7 cellular contexts compared by ENCODE assay signal in the genomic region with DNA sequence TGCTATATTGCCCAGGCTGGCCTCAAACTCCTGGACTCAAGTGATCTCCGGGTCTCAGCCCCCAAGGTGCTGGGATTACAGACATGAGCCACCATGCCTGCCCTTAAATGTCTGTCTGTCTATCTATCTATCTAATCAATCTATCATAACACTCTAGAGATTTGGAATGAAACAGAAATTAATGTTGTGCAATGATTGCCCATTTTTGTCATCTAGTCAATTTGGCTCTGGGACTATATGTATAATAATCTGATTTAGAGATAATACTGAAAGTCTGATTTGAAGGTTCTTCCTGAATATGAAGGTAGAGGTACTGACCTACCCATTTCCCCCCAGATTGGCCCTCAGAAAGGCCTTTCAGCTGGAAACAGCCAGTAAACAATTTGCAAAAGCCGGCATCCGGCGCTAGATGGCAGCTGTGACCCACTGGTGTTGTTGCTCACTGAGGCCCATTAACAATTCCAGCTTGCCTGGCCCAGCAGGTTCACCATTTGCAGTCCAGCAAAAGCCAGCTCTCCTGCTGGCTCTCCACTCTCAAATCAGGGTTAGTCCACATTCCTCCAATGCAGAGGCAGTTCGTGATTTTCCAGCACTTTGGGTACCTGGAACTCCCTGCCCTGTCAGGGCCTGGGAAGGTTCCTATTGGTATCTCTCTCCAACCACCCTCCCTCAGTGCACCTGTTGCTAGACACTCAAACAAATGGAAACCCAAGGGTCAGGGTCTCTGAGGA. TPM values are rescaled to one million over a fixed set of nuclear protein-coding genes. Genes with fewer than 3 reads are reported as not detected.
A peak's percentile ranks its signal among the peaks of the same experiment; 100 is the strongest.
DNase-seq lines count a peak whose midpoint lies in the region; ATAC-seq, FAIRE-seq and TF ChIP-seq lines count a peak whose summit lies in the region.

No MANE protein-coding gene starts in this region.

- no peak for TF ChIP-seq POLR2A in GM12891 (IDR thresholded peaks at IDR 0.05; ENCODE audit: low read depth, low read length)

- no peak for ATAC-seq in thoracic aorta (ENCODE audit: insufficient number of reproducible peaks, low FRiP score, low read depth)

- FAIRE-seq in GM12891 (lab: Jason Lieb, UNC) (peak; percentile 74), HTR-8/SVneo (lab: Jason Lieb, UNC) (no peak)

- no peaks in the 10 kb centered on the region for H3K9me3 ChIP-seq in thoracic aorta

- H3K36me3 ChIP-seq in thoracic aorta, result no peaks in the 10 kb centered on the region

- H3K27me3 ChIP-seq in thoracic aorta (replicated peaks; ENCODE audit: insufficient read depth), result no peaks in the 10 kb centered on the region

- DNase-seq in GM12891 (ENCODE audit: insufficient read length, low spot score) (peak; percentile 38), HTR-8/SVneo (ENCODE audit: insufficient read length, low spot score) (peak; percentile 70), RPMI7951 (ENCODE audit: low read depth) (peak; percentile 57), foreskin fibroblast (peak; percentile 57 to 86), occipital lobe (lab: John Stamatoyannopoulos, UW) (peak; percentile 79), thoracic aorta (ENCODE audit: low spot score) (no peak)
- peak; percentile 32 for DNase-seq in activated effector memory CD4-positive, alpha-beta T cell treated with Interleukin-2 at 50 U/mL for 16 hours

- peak; percentile 84 for TF ChIP-seq CTCF in foreskin fibroblast (IDR thresholded peaks at IDR 0.05; ENCODE audit: low read depth, low read length)
- TF ChIP-seq CTCF in thoracic aorta (IDR thresholded peaks at IDR 0.05), result peak; percentile 72

- peaks cover 0 to 9% of the 10 kb centered on the region in 2 donors for H3K4me1 ChIP-seq in thoracic aorta (ENCODE audit: control insufficient read depth in 1 of 2, low read depth in 2 of 2)

- no peak overlapping the region for H3K27ac ChIP-seq in thoracic aorta

- H3K4me3 ChIP-seq in foreskin fibroblast (ENCODE audit: low read depth in 1 of 2, low read length in 2 of 2) (no peak overlapping the region), thoracic aorta (no peak overlapping the region)

TF ChIP-seq in GM12891, 5 proteins besides CTCF, POLR2A, EP300 and RAD21:
- TF ChIP-seq SPI1 (IDR thresholded peaks at IDR 0.05; ENCODE audit: low read depth, low read length) (no peak), POU2F2 (IDR thresholded peaks at IDR 0.05; ENCODE audit: low read depth, low read length) (peak; percentile 20; the same call in 1 of the 2 replicates), TAF1 (IDR thresholded peaks at IDR 0.05; ENCODE audit: low read depth, low read length) (no peak)

RNA-seq across cellular contexts. Expression of gene C16orf87, which starts 22.9 kb away (rescaled TPM):
- 15.4 TPM for polyA plus RNA-seq in GM12891 (2012; ENCODE audit: low read depth, missing spikeins)
- 10.8 and 11.8 TPM in 2 replicates for total RNA-seq in RPMI7951 (2014; rRNA removed; shearing (Covaris generic))
- total RNA-seq in occipital lobe (53.3 TPM), thoracic aorta (1 to 10 TPM; 6.9 to 8.8 TPM)

RNA-seq across cellular contexts. Expression of gene GPT2, which starts 30.3 kb away (rescaled TPM):
- polyA plus RNA-seq in GM12891 (2012; ENCODE audit: low read depth, missing spikeins), result 1.1 TPM
- 6.8 and 8.3 TPM in 2 replicates for total RNA-seq in RPMI7951 (2014; rRNA removed; shearing (Covaris generic))
- total RNA-seq in occipital lobe, result 20.7 TPM
- 1 to 10 TPM; 5.1 to 6.8 TPM for total RNA-seq in thoracic aorta
